In genomic region chr11:73661035-73661628, GRCh38 we compare ENCODE assay signal across 8 cellular contexts. TPM values are rescaled to one million over a fixed set of nuclear protein-coding genes. Genes with fewer than 3 reads are reported as not detected.
A peak's percentile ranks its signal among the peaks of the same experiment; 100 is the strongest.
DNase-seq lines count a peak whose midpoint lies in the region; TF ChIP-seq lines count a peak whose summit lies in the region.

No MANE protein-coding gene starts in this region.

- H3K36me3 ChIP-seq in OCI-LY3 (replicated peaks; ENCODE audit: low read depth, low read length) (no peaks in the 10 kb centered on the region), esophagus (ENCODE audit: control insufficient read depth in 2 of 2, insufficient read depth in 2 of 2, low read length in 1 of 2) (no peaks in the 10 kb centered on the region)

- peak overlapping the region; percentile 93 for H3K4me2 ChIP-seq in OCI-LY3 (ENCODE audit: low read length)

- TF ChIP-seq CTCF in HL-60 (IDR thresholded peaks at IDR 0.05; ENCODE audit: insufficient read depth, low read length) (peak; percentile 92), OCI-LY3 (IDR thresholded peaks at IDR 0.05; ENCODE audit: low read depth, low read length) (peak; percentile 97)

- no peak overlapping the region; the same call in 1 of the 2 replicates for H3K27ac ChIP-seq in HL-60 (replicated peaks)
- no peak overlapping the region for H3K27ac ChIP-seq in OCI-LY3 (ENCODE audit: low read length)
- no peak overlapping the region for H3K27ac ChIP-seq in esophagus (ENCODE audit: low read depth in 2 of 2, low read length in 1 of 2)

- 8 to 12% methylated on average over 37 to 40 of the region's 40 CpGs for WGBS in esophagus, 2 donors

- H3K9ac ChIP-seq in OCI-LY3 (ENCODE audit: low read length) = peak overlapping the region; percentile 56

- H2AFZ ChIP-seq in OCI-LY3 (ENCODE audit: low read depth, low read length) = peak overlapping the region; percentile 91

- H3K9me3 ChIP-seq in OCI-LY3 (ENCODE audit: insufficient read depth, low read length) (no peaks in the 10 kb centered on the region), esophagus (ENCODE audit: control insufficient read depth in 2 of 2, insufficient read depth in 1 of 2, low read depth in 1 of 2, low read length in 1 of 2) (no peaks in the 10 kb centered on the region)

- H3K27me3 ChIP-seq in HL-60 (ENCODE audit: insufficient read depth, poor library complexity, severe bottlenecking) (no peaks in the 10 kb centered on the region), OCI-LY3 (ENCODE audit: low read depth, low read length) (no peaks in the 10 kb centered on the region), esophagus (ENCODE audit: control insufficient read depth in 1 of 2, insufficient read depth in 2 of 2, low read length in 2 of 2) (no peaks in the 10 kb centered on the region)

- H3K79me2 ChIP-seq in OCI-LY3 (ENCODE audit: low read length) = no peaks in the 10 kb centered on the region

- H3K4me1 ChIP-seq in OCI-LY3 (ENCODE audit: low read length) = peaks cover 6% of the 10 kb centered on the region; the same call in 1 of the 2 replicates
- peaks cover 3 to 5% of the 10 kb centered on the region in 2 donors for H3K4me1 ChIP-seq in esophagus (ENCODE audit: control insufficient read depth in 2 of 2, insufficient read depth in 2 of 2, low read length in 1 of 2)

- H4K20me1 ChIP-seq in OCI-LY3 (ENCODE audit: insufficient read depth, low read length) = no peaks in the 10 kb centered on the region

- DNase-seq in NK-92 treated with Interleukin-12 subunit alpha and Interleukin-12 subunit beta, amount 100 ng/mL, for 24 hours (lab: John Stamatoyannopoulos, UW) = peak; percentile 14
- DNase-seq in NK-92 (lab: John Stamatoyannopoulos, UW; ENCODE audit: unreplicated experiment) (no peak), HL-60 (ENCODE audit: low read depth in 1 of 2, low spot score in 1 of 2) (peak; percentile 54 to 86), activated T-cell treated with anti-CD3 and anti-CD28 coated beads for 48 hours (ENCODE audit: low read depth) (peak; percentile 84), mucosa of gallbladder (ENCODE audit: low spot score) (peak; percentile 90)
- peak; percentile 52 to 73 for DNase-seq in stimulated activated CD8-positive, alpha-beta memory T cell treated with anti-CD3 and anti-CD28 coated beads, Interleukin-4, amount 100 ng/mL, for 1 hour (ENCODE audit: low read depth in 2 of 2, low spot score in 1 of 2)

- H3K4me3 ChIP-seq in HL-60 (replicated peaks; ENCODE audit: insufficient read depth, low read length) (peak overlapping the region; percentile 30), OCI-LY3 (ENCODE audit: low read length) (peak overlapping the region; percentile 78), esophagus (ENCODE audit: low read depth in 1 of 2, low read length in 2 of 2) (peak overlapping the region; percentile 23 to 33)

RNA-seq across cellular contexts. Expression of gene PLEKHB1, which starts 14.8 kb away (rescaled TPM):
- 1 to 10 TPM; 1.1 to 1.3 TPM for polyA plus RNA-seq in esophagus
- 58.1 TPM for total RNA-seq in mucosa of gallbladder

Comparison
In these comparisons a context has a peak if more than half of its experiments do, and no peak if none do; other contexts are left out.
1. H3K4me3 ChIP-seq: peak in every context shown above with its lines; median percentile 78 in OCI-LY3; 30 in HL-60; 28 in esophagus.